ENCODE assay signal across 21 cellular contexts in genomic region chr6:83466328-83466727, GRCh38. TPM values are rescaled to one million over a fixed set of nuclear protein-coding genes. Genes with fewer than 3 reads are reported as not detected.
"Had no signal": no experiment of that assay in that cellular context is flagged by ENCODE, and none has a peak within 500 bp of the region (broad histone marks: within the 10 kb centered on the region; RNA-seq: fewer than 3 reads in every experiment).

No MANE protein-coding gene starts in this region.

- H3K4me1 Mint-ChIP-seq: T-cell had no signal

- H3K9me3 Mint-ChIP-seq: T-cell had no signal

- H3K27ac Mint-ChIP-seq: T-cell had no signal

- H3K4me3 Mint-ChIP-seq: T-cell had no signal

- H3K36me3 Mint-ChIP-seq: T-cell had no signal

- ATAC-seq: HepG2, T-cell had no signal

- DNase-seq: IMR-90, Kasumi-1, MM.1S, NCI-H1092, NCI-H1105 treated with DMSO at 0.1 percent for 48 hours, NCI-H1436, NCI-H187, NCI-H2029, NCI-H2081 treated with DMSO at 0.1 percent for 48 hours, NCI-H2171, NCI-H226, NCI-H446, NCI-H510A, NCI-H524 treated with DMSO at 0.1 percent for 48 hours, NCI-H69, NCI-H774, Right ventricle myocardium superior, RPMI8226, SIG-M5, T-cell had no signal

RNA-seq across cellular contexts. Expression of gene ME1, which starts 35.5 kb away (rescaled TPM):
- total RNA-seq: HepG2 had no signal

RNA-seq across cellular contexts. Expression of gene PRSS35, which starts 46.0 kb away (rescaled TPM):
- total RNA-seq: HepG2, Right ventricle myocardium superior had no signal
